ENCODE assay signal across 1 cellular context in genomic region chr19:41263042-41263849, GRCh38.
TF ChIP-seq lines count a peak whose summit lies in the region.

No MANE protein-coding gene starts in this region.

TF ChIP-seq in HEK293, 187 proteins besides CTCF, POLR2A, EP300 and RAD21 (continued from another document and continues in another):
- TF ChIP-seq KLF17 (tag by site-specific recombination; IDR thresholded peaks at IDR 0.05) (peak; percentile 55; the same call in 1 of the 2 replicates), WT1 (tag by site-specific recombination; IDR thresholded peaks at IDR 0.05) (no peak), PRDM10 (tag by site-specific recombination; IDR thresholded peaks at IDR 0.05) (peak; percentile 100), ZBTB6 (tag by site-specific recombination; IDR thresholded peaks at IDR 0.05) (peak; percentile 52; the same call in 1 of the 2 replicates), ZNF600 (tag by site-specific recombination; IDR thresholded peaks at IDR 0.05) (peak; percentile 84; the same call in 1 of the 2 replicates), ZNF664 (tag by site-specific recombination; IDR thresholded peaks at IDR 0.05) (no peak), SALL2 (tag by site-specific recombination; IDR thresholded peaks at IDR 0.05; ENCODE audit: borderline replicate concordance) (no peak), ZSCAN4 (tag by site-specific recombination; IDR thresholded peaks at IDR 0.05) (no peak), SCRT2 (tag by site-specific recombination; IDR thresholded peaks at IDR 0.05) (peak; percentile 94), ZNF223 (tag by site-specific recombination; IDR thresholded peaks at IDR 0.05) (no peak), ZNF24 (tag by site-specific recombination; IDR thresholded peaks at IDR 0.05) (0 out of 2 replicates have a peak, but pooled peaks have one; percentile 22), REST (tag by site-specific recombination; IDR thresholded peaks at IDR 0.05) (no peak), ZNF785 (tag by site-specific recombination; IDR thresholded peaks at IDR 0.05) (peak; percentile 21; the same call in 1 of the 2 replicates), ZNF23 (tag by site-specific recombination; IDR thresholded peaks at IDR 0.05; ENCODE audit: borderline replicate concordance) (no peak), GLI4 (tag by site-specific recombination; IDR thresholded peaks at IDR 0.05) (no peak), ZNF404 (tag by site-specific recombination; IDR thresholded peaks at IDR 0.05) (no peak), TSHZ1 (tag by site-specific recombination; IDR thresholded peaks at IDR 0.05; ENCODE audit: borderline replicate concordance) (no peak), MYNN (tag by site-specific recombination; IDR thresholded peaks at IDR 0.05; ENCODE audit: borderline replicate concordance) (no peak), ZSCAN23 (tag by site-specific recombination; IDR thresholded peaks at IDR 0.05) (peak; percentile 48; the same call in 1 of the 2 replicates), ZNF558 (tag by site-specific recombination; IDR thresholded peaks at IDR 0.05) (no peak), ZBTB20 (tag by site-specific recombination; IDR thresholded peaks at IDR 0.05) (peak; percentile 61), HOXC10 (CRISPR knock-in tag; IDR thresholded peaks at IDR 0.05) (no peak), ZNF560 (tag by site-specific recombination; IDR thresholded peaks at IDR 0.05; ENCODE audit: borderline replicate concordance) (no peak), INSM2 (tag by site-specific recombination; IDR thresholded peaks at IDR 0.05) (0 out of 2 replicates have a peak, but pooled peaks have one; percentile 7), ZBTB8A (tag by site-specific recombination; IDR thresholded peaks at IDR 0.05) (no peak), ZNF521 (tag by site-specific recombination; IDR thresholded peaks at IDR 0.05) (no peak), SP7 (tag by site-specific recombination; IDR thresholded peaks at IDR 0.05) (peak; percentile 26; the same call in 1 of the 2 replicates), ZNF140 (tag by site-specific recombination; IDR thresholded peaks at IDR 0.05) (no peak), AEBP2 (tag by site-specific recombination; IDR thresholded peaks at IDR 0.05; ENCODE audit: borderline replicate concordance) (no peak), PRDM6 (tag by site-specific recombination; IDR thresholded peaks at IDR 0.05) (no peak), ZBTB49 (tag by site-specific recombination; IDR thresholded peaks at IDR 0.05; ENCODE audit: low read depth) (no peak)
